Comparison of ENCODE assay signal across 13 cellular contexts in the genomic region with DNA sequence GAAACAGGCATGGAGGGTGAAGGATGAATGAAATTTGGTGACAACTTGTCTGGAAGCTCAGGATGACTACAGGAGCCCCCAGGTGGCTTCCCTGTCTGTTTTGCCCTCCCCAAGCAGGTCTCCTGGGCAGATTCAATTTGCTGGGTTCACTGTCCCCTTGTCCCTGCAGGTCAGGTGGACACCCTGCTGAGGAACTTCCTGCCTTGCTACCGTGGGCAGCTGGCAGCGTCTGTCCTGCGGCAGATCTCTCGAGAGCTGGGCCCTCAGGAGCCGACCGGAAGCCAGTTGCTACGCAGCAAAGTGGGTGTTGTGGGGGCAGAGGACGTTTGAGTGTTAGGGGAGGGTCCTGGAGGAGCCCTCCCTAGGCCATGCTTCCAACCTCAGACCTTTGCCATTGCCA. TPM values are rescaled to one million over a fixed set of nuclear protein-coding genes. Genes with fewer than 3 reads are reported as not detected.
DNase-seq lines count a peak whose midpoint lies in the region; ATAC-seq, FAIRE-seq and TF ChIP-seq lines count a peak whose summit lies in the region.
"Had no signal": no experiment of that assay in that cellular context is flagged by ENCODE, and none has a peak within 500 bp of the region (broad histone marks: within the 10 kb centered on the region; RNA-seq: fewer than 3 reads in every experiment).

No MANE protein-coding gene starts in this region.

- no peak overlapping the region for H3K27ac Mint-ChIP-seq in MCF 10A (ENCODE audit: low read depth, unreplicated experiment)
- H3K27ac Mint-ChIP-seq in Calu3 (ENCODE audit: unreplicated experiment): no peak overlapping the region

- peaks cover 8% of the 10 kb centered on the region for H3K9me3 Mint-ChIP-seq in MCF 10A (ENCODE audit: unreplicated experiment)
- H3K9me3 Mint-ChIP-seq in Calu3 (ENCODE audit: low read depth, unreplicated experiment): peaks cover 2% of the 10 kb centered on the region

- H3K36me3 Mint-ChIP-seq in MCF 10A (ENCODE audit: insufficient read depth, unreplicated experiment): no peaks in the 10 kb centered on the region
- no peaks in the 10 kb centered on the region for H3K36me3 Mint-ChIP-seq in Calu3 (ENCODE audit: insufficient read depth, unreplicated experiment)

- H3K27me3 Mint-ChIP-seq in MCF 10A (ENCODE audit: insufficient read depth, unreplicated experiment) (peaks cover 11% of the 10 kb centered on the region), Calu3 (ENCODE audit: unreplicated experiment) (peaks cover 12% of the 10 kb centered on the region)

- H3K27me3 ChIP-seq in mammary epithelial cell (ENCODE audit: insufficient read depth, low read length): no peaks in the 10 kb centered on the region
- peaks cover 0 to 11% of the 10 kb centered on the region in 2 experiments; a peak in 1 of 5 replicates for H3K27me3 ChIP-seq in K562 (ENCODE audit: control insufficient read depth in 2 of 2, insufficient read depth in 2 of 2, low read length in 2 of 2)
- no peaks in the 10 kb centered on the region for H3K27me3 ChIP-seq in dorsolateral prefrontal cortex

- H3K4me2 ChIP-seq in mammary epithelial cell (ENCODE audit: insufficient read depth, low read depth, low read length) (no peak overlapping the region), K562 (ENCODE audit: insufficient read depth, low read length) (no peak overlapping the region)

- no peak overlapping the region for H3K4me3 ChIP-seq in mammary epithelial cell (replicated peaks in 1 of 3; ENCODE audit: insufficient read depth in 1 of 3, low read depth in 2 of 3, low read length in 3 of 3)
- H3K4me3 ChIP-seq in K562: no peak overlapping the region
- no peak overlapping the region for H3K4me3 ChIP-seq in dorsolateral prefrontal cortex

- TF ChIP-seq POLR2A in K562 (conservative IDR thresholded peaks at IDR 0.05): no peak

- no peak for TF ChIP-seq RAD21 in K562 (CRISPR knock-in tag; conservative IDR thresholded peaks at IDR 0.05 in 1 of 2, IDR thresholded peaks at IDR 0.05 in 1 of 2)

- no peaks in the 10 kb centered on the region for H3K36me3 ChIP-seq in mammary epithelial cell (ENCODE audit: insufficient read depth, low read length)
- no peaks in the 10 kb centered on the region for H3K36me3 ChIP-seq in K562 (ENCODE audit: control insufficient read depth, insufficient read depth, low read length)

- DNase-seq in mammary epithelial cell: no peak
- DNase-seq in MCF 10A (ENCODE audit: unreplicated experiment): no peak
- DNase-seq in NCI-H2196 treated with DMSO at 0.1 percent for 48 hours (lab: John Stamatoyannopoulos, UW; ENCODE audit: unreplicated experiment): peak; percentile 66
- no peak for DNase-seq in K562 (ENCODE audit: extremely low read depth in 1 of 4, low spot score in 3 of 4)
- no peak for DNase-seq in dorsolateral prefrontal cortex
- DNase-seq in Calu3: no peak
- no peak for DNase-seq in GM13976 (ENCODE audit: low spot score)
- DNase-seq: activated CD4-positive, alpha-beta T cell treated with anti-CD3 and anti-CD28 coated beads, Interleukin-2, amount 50 U/mL, for 48 hours; activated effector memory CD4-positive, alpha-beta T cell treated with Interleukin-2 at 50 U/mL for 16 hours; NCI-H1930; stimulated activated CD4-positive, alpha-beta T cell treated with anti-CD3 and anti-CD28 coated beads, Interleukin-15, amount 100 ng/mL, for 24 hours had no signal

- H3K4me1 Mint-ChIP-seq in MCF 10A (ENCODE audit: insufficient read depth, unreplicated experiment) (no peaks in the 10 kb centered on the region), Calu3 (ENCODE audit: low read depth, unreplicated experiment) (no peaks in the 10 kb centered on the region)

- H3K27ac ChIP-seq in mammary epithelial cell (ENCODE audit: insufficient read depth, low read depth, low read length): no peak overlapping the region
- H3K27ac ChIP-seq in K562 (ENCODE audit: extremely low read depth, low read depth, low read length): no peak overlapping the region
- H3K27ac ChIP-seq in dorsolateral prefrontal cortex: no peak overlapping the region

- dilution Hi-C loops in mammary epithelial cell (cut with HindIII; ENCODE audit: low sequenced_read_pairs): no loop called here

- intact Hi-C loops in mammary epithelial cell (cut with micrococcal nuclease): no loop called here
- intact Hi-C loops in MCF 10A (cut with micrococcal nuclease): no loop called here
- intact Hi-C loops in K562 (cut with micrococcal nuclease): no loop called here
- intact Hi-C loops in dorsolateral prefrontal cortex (cut with DNase I): no loop called here
- intact Hi-C loops in Calu3 (cut with micrococcal nuclease; ENCODE audit: unreplicated experiment): no loop called here

- no TSS peak for BruUV-seq in mammary epithelial cell (replicated peaks; lab: Mats Ljungman, UMichigan)
- BruUV-seq in MCF 10A (replicated peaks; lab: Mats Ljungman, UMichigan): no TSS peak
- BruUV-seq in K562 (replicated peaks; lab: Mats Ljungman, UMichigan): no TSS peak
- no TSS peak for BruUV-seq in Calu3 (replicated peaks; lab: Mats Ljungman, UMichigan)

- CTCF ChIA-PET in mammary epithelial cell (lab: Charles Lee; ENCODE audit: low non-redundant PET) (no interaction called here), MCF 10A (lab: Yijun Ruan, JAX) (interaction anchor here (0.7 kb wide), 1 partner anchor 43 kb away, joined by 4 read pairs; no protein-coding TSS in a partner anchor), K562 (lab: Yijun Ruan, JAX; ENCODE audit: low intra/inter-chr PET ratio) (no interaction called here), Calu3 (lab: Charles Lee) (interaction anchor here (0.6 kb wide), 1 partner anchor 104 kb away, joined by 7 read pairs; no protein-coding TSS in a partner anchor)

- 11% methylated on average over 8 of the region's 8 CpGs for WGBS in mammary epithelial cell (ENCODE audit: low coverage, missing lambda C conversion rate)
- WGBS in K562 (ENCODE audit: insufficient coverage, low coverage, missing lambda C conversion rate): 12% methylated on average over 8 of the region's 8 CpGs

- TF ChIP-seq EP300 in K562 (IDR thresholded peaks at IDR 0.05; ENCODE audit: low read length): no peak

- H3K9me3 ChIP-seq in mammary epithelial cell (replicated peaks; ENCODE audit: insufficient read depth, low read length) (no peaks in the 10 kb centered on the region), K562 (replicated peaks; ENCODE audit: control insufficient read depth, insufficient read depth, low read depth, low read length) (no peaks in the 10 kb centered on the region)

- H2AFZ ChIP-seq in mammary epithelial cell (ENCODE audit: low read depth, low read length) (peak overlapping the region; percentile 61), K562 (ENCODE audit: low read depth, low read length) (peak overlapping the region; percentile 25; the same call in 1 of the 2 replicates)

- no peak for FAIRE-seq in K562 (lab: Jason Lieb, UNC)

- H3K9ac ChIP-seq in mammary epithelial cell (ENCODE audit: insufficient read depth, low read length) (no peak overlapping the region), K562 (ENCODE audit: insufficient read depth in 1 of 2, low read depth in 2 of 2, low read length in 2 of 2) (peak overlapping the region in 1 of 2 experiments; percentile 83; a peak in 1 of 4 replicates)

- H4K20me1 ChIP-seq in mammary epithelial cell (ENCODE audit: insufficient read depth, low read length) (no peaks in the 10 kb centered on the region), K562 (replicated peaks; ENCODE audit: control insufficient read depth, insufficient read depth, low read length) (no peaks in the 10 kb centered on the region)

- H3K4me3 Mint-ChIP-seq in MCF 10A (ENCODE audit: unreplicated experiment) (no peak overlapping the region), Calu3 (ENCODE audit: low read depth, unreplicated experiment) (no peak overlapping the region)

- ATAC-seq in K562 (peak; percentile 48; the same call in 2 of the 3 replicates), GM21619 (IDR thresholded peaks at IDR 0.05; ENCODE audit: unreplicated experiment) (no peak)
- ATAC-seq: HCT116 had no signal

- no peaks in the 10 kb centered on the region for H3K9me1 ChIP-seq in K562 (ENCODE audit: control insufficient read depth, insufficient read depth, low read length)

- no peaks in the 10 kb centered on the region for H3K79me2 ChIP-seq in mammary epithelial cell (ENCODE audit: insufficient read depth, low read length)
- no peaks in the 10 kb centered on the region for H3K79me2 ChIP-seq in K562 (ENCODE audit: control insufficient read depth, insufficient read depth, low read length)

- in situ Hi-C loops in mammary epithelial cell (cut with MboI; ENCODE audit: low sequenced_read_pairs in 2 of 2) (no loop called here), K562 (cut with MboI) (no loop called here), GM13976 (cut with MboI; ENCODE audit: low sequenced_read_pairs, unreplicated experiment) (no loop called here)

- TF ChIP-seq CTCF in mammary epithelial cell (conservative IDR thresholded peaks at IDR 0.05 in 1 of 2, IDR thresholded peaks at IDR 0.05 in 1 of 2; ENCODE audit: extremely low read depth in 1 of 2, insufficient read depth in 1 of 2, low read depth in 1 of 2, low read length in 2 of 2) (no peak), MCF 10A (IDR thresholded peaks at IDR 0.05; ENCODE audit: unreplicated experiment) (no peak), K562 (IDR thresholded peaks at IDR 0.05 in 2 of 3, conservative IDR thresholded peaks at IDR 0.05 in 1 of 3; ENCODE audit: insufficient read depth in 2 of 3, low read depth in 1 of 3, low read length in 3 of 3) (no peak), dorsolateral prefrontal cortex (IDR thresholded peaks at IDR 0.05 in 54 of 56, conservative IDR thresholded peaks at IDR 0.05 in 2 of 56; ENCODE audit: low read depth in 1 of 56, partially characterized antibody in 56 of 56) (no peak), Calu3 (IDR thresholded peaks at IDR 0.05; ENCODE audit: unreplicated experiment) (no peak), GM13976 (IDR thresholded peaks at IDR 0.05; ENCODE audit: borderline replicate concordance, control extremely low read depth, extremely low read depth, insufficient read depth, missing control alignments) (no peak)

- H3K4me1 ChIP-seq in mammary epithelial cell (ENCODE audit: insufficient read depth, low read length): no peaks in the 10 kb centered on the region
- H3K4me1 ChIP-seq in K562 (replicated peaks in 1 of 2; ENCODE audit: control insufficient read depth in 2 of 2, insufficient read depth in 2 of 2, low read length in 2 of 2): peaks cover 0 to 20% of the 10 kb centered on the region in 2 experiments; a peak in 3 of 5 replicates

- POLR2A ChIA-PET in MCF 10A (lab: Yijun Ruan, JAX): interaction anchor here (0.6 to 1.5 kb wide), 2 partner anchors 14 to 1725 kb away, joined by 3 read pairs; no protein-coding TSS in a partner anchor
- POLR2A ChIA-PET in K562 (lab: Yijun Ruan, JAX): interaction anchor here (0.6 to 2.0 kb wide), 5 partner anchors 10 to 329 kb away, joined by 3 to 4 read pairs (median 4); a partner anchor contains a TSS

RNA-seq across cellular contexts. Expression of a gene that starts 19.1 kb away (rescaled TPM):
- total RNA-seq in mammary epithelial cell: 100 to 1,000 TPM in 1 of 2 donors, 10 to 100 TPM in 1; 57.2 to 101 TPM
- 56.6 TPM for polyA plus RNA-seq in mammary epithelial cell
- polyA minus RNA-seq in mammary epithelial cell: 68.2 TPM
- total RNA-seq in MCF 10A (2022): 115 and 143 TPM in 2 replicates
- total RNA-seq in K562 (2011; cell fraction: chromatin; rRNA removed; ENCODE audit: low replicate concordance): 25.8 and 59.8 TPM in 2 replicates
- total RNA-seq in K562 (2011; cell fraction: nucleolus; rRNA removed): 50.9 and 57.9 TPM in 2 replicates
- 34.4 and 35.8 TPM in 2 replicates for total RNA-seq in K562 (2011; cell fraction: nucleoplasm; rRNA removed)
- total RNA-seq in K562 (2014; rRNA removed): 38.1 and 42.4 TPM in 2 replicates
- total RNA-seq in K562 (2014; rRNA removed; fragmentation: Illumina TruSeq; extraction: Trizol): 5.7 and 10.9 TPM in 2 replicates
- 27.7 and 31.0 TPM in 2 replicates for total RNA-seq in K562 (2015; rRNA removed; fragmentation: Illumina TruSeq; extraction: Trizol)
- 61.1 and 65.5 TPM in 2 replicates for total RNA-seq in K562 (2021)
- polyA plus RNA-seq in K562 (2011; rRNA removed): 21.2 and 39.4 TPM in 2 replicates
- polyA plus RNA-seq in K562 (2011; cell fraction: cytosol; rRNA removed): 57.8 and 119 TPM in 2 replicates
- polyA plus RNA-seq in K562 (2011; cell fraction: nucleus; rRNA removed): 39.0 and 56.0 TPM in 2 replicates
- polyA plus RNA-seq in K562 (2012): 40.4 and 112 TPM in 2 replicates
- 23.7 and 27.1 TPM in 2 replicates for polyA plus RNA-seq in K562 (2014; fragmentation: Illumina TruSeq; extraction: Trizol)
- polyA plus RNA-seq in K562 (2014; fragmentation: Nextera tagmentation; extraction: Ambion mirVana): 1 to 10 TPM in 1 of 2 experiments, under 1 TPM in 1; 0.79 to 1.1 TPM
- 51.7 and 52.6 TPM in 2 replicates for polyA plus RNA-seq in K562 (2014; rRNA removed)
- 13.2 and 17.5 TPM in 2 replicates for polyA minus RNA-seq in K562 (2011; rRNA and poly(A)+ RNA removed)
- polyA minus RNA-seq in K562 (2011; cell fraction: cytosol; rRNA and poly(A)+ RNA removed): 28.4 and 35.0 TPM in 2 replicates
- polyA minus RNA-seq in K562 (2011; cell fraction: nucleus; rRNA and poly(A)+ RNA removed): 23.0 and 27.4 TPM in 2 replicates
- 10 to 100 TPM; 22.9 to 45.0 (median 32.6) TPM for total RNA-seq in dorsolateral prefrontal cortex
- total RNA-seq in Calu3 (2022): 75.5 and 78.1 TPM in 2 replicates

RNA-seq across cellular contexts. Expression of a gene that starts 24.9 kb away (rescaled TPM):
- total RNA-seq in mammary epithelial cell (10 to 100 TPM; 74.2 to 92.5 TPM), MCF 10A (2022) (103 and 107 TPM in 2 replicates), K562 (2014; rRNA removed) (82.6 and 90.5 TPM in 2 replicates), K562 (2014; rRNA removed; fragmentation: Illumina TruSeq; extraction: Trizol) (35.5 and 50.0 TPM in 2 replicates), K562 (2015; rRNA removed; fragmentation: Illumina TruSeq; extraction: Trizol) (64.3 and 64.8 TPM in 2 replicates), K562 (2021) (119 TPM in 2 replicates), dorsolateral prefrontal cortex (10 to 100 TPM; 20.9 to 73.4 (median 38.7) TPM), Calu3 (2022) (69.8 and 79.1 TPM in 2 replicates)
- polyA plus RNA-seq in mammary epithelial cell (127 TPM), K562 (2011; rRNA removed) (114 and 144 TPM in 2 replicates), K562 (2014; fragmentation: Illumina TruSeq; extraction: Trizol) (84.8 and 97.0 TPM in 2 replicates), K562 (2014; fragmentation: Nextera tagmentation; extraction: Ambion mirVana) (10 to 100 TPM in 1 of 2 experiments, 1 to 10 TPM in 1; 4.9 to 18.1 TPM), K562 (2014; rRNA removed) (86.0 and 87.5 TPM in 2 replicates)
- 162 TPM for polyA minus RNA-seq in mammary epithelial cell
- total RNA-seq in K562 (2011; cell fraction: chromatin; rRNA removed; ENCODE audit: low replicate concordance): 106 and 273 TPM in 2 replicates
- total RNA-seq in K562 (2011; cell fraction: nucleolus; rRNA removed): 296 and 314 TPM in 2 replicates
- 215 and 219 TPM in 2 replicates for total RNA-seq in K562 (2011; cell fraction: nucleoplasm; rRNA removed)
- polyA plus RNA-seq in K562 (2011; cell fraction: cytosol; rRNA removed): 128 and 182 TPM in 2 replicates
- 207 and 344 TPM in 2 replicates for polyA plus RNA-seq in K562 (2011; cell fraction: nucleus; rRNA removed)
- 78.2 and 109 TPM in 2 replicates for polyA plus RNA-seq in K562 (2012)
- 78.1 and 108 TPM in 2 replicates for polyA minus RNA-seq in K562 (2011; rRNA and poly(A)+ RNA removed)
- polyA minus RNA-seq in K562 (2011; cell fraction: cytosol; rRNA and poly(A)+ RNA removed): 89.7 and 127 TPM in 2 replicates
- polyA minus RNA-seq in K562 (2011; cell fraction: nucleus; rRNA and poly(A)+ RNA removed): 32.6 and 43.8 TPM in 2 replicates

Comparison
In these comparisons a context has a peak if more than half of its experiments do, and no peak if none do; other contexts are left out.
1. CTCF ChIA-PET loops: an anchor here in MCF 10A (0.7 kb wide) and Calu3 (0.6 kb wide); none called in mammary epithelial cell and K562.